Comparison of ENCODE assay signal across 11 cellular contexts in the genomic region with DNA sequence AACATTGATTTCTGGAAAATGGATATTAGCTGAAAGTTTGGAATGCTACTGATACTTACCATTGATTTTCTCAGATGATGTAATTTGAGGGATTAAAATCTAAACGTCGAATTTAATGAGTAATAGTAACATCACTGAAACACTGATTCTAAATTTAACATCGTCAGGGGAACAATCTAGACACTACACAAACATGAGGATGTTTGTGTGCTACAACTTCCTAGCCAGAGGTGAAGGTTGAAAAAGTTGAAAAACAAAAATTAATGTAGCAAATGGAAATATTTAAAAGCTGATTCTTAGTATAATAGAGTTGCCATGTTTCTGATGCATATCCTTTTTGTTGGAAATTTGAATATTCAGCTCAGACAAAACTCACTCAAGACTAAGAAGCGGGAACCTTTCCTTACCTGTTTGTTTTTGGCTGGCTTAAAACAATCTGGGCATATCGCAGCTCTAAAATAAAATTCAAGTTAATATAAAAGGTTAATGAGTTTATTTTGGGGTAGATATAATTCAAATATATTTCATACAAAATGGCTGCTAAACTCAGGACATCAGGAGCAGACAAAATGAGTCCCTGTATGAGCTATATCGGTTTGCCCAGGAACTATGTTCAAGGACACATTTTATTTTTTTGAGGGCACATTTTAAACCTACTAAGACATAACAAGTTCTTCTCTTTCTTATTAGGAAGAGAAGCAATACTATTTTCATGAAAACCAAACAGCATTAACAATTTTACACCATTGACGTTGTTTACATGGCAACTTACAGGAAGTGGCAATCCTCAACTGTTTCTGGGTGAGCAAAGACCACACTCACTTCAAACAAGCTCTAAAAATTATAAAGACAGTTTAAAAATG. TPM values are rescaled to one million over a fixed set of nuclear protein-coding genes. Genes with fewer than 3 reads are reported as not detected.
A peak's percentile ranks its signal among the peaks of the same experiment; 100 is the strongest.
DNase-seq lines count a peak whose midpoint lies in the region; ATAC-seq and TF ChIP-seq lines count a peak whose summit lies in the region.
"Had no signal": no experiment of that assay in that cellular context is flagged by ENCODE, and none has a peak within 500 bp of the region (broad histone marks: within the 10 kb centered on the region; RNA-seq: fewer than 3 reads in every experiment).

No MANE protein-coding gene starts in this region.

- H3K27me3 ChIP-seq in CD4-positive, alpha-beta memory T cell (ENCODE audit: insufficient read depth, low read length) = no peaks in the 10 kb centered on the region
- H3K27me3 ChIP-seq in HCT116 (ENCODE audit: insufficient read depth, low read length) = no peaks in the 10 kb centered on the region

- H3K4me2 ChIP-seq in HCT116 (ENCODE audit: low read length) = no peak overlapping the region

- peak overlapping the region; percentile 67 to 92 (median 89) for H3K27ac Mint-ChIP-seq in CD4-positive, alpha-beta memory T cell
- H3K27ac Mint-ChIP-seq in activated CD8-positive, alpha-beta T cell treated with anti-CD3 and anti-CD28 coated beads for 36 hours = peak overlapping the region; percentile 86

- no peaks in the 10 kb centered on the region for H3K79me2 ChIP-seq in HCT116 (ENCODE audit: insufficient read depth, low read length)

- H3K4me1 Mint-ChIP-seq in CD4-positive, alpha-beta memory T cell = peaks cover 24 to 40% (median 32%) of the 10 kb centered on the region in 4 donors
- H3K4me1 Mint-ChIP-seq in activated CD8-positive, alpha-beta T cell treated with anti-CD3 and anti-CD28 coated beads for 36 hours (ENCODE audit: low read depth) = peaks cover 41% of the 10 kb centered on the region

- BruUV-seq in HCT116 (replicated peaks; lab: Mats Ljungman, UMichigan) = no TSS peak

- peak overlapping the region; percentile 34 for H3K27ac ChIP-seq in CD4-positive, alpha-beta memory T cell (ENCODE audit: low read depth, low read length)
- no peak overlapping the region for H3K27ac ChIP-seq in HCT116 (ENCODE audit: low read depth, low read length)
- H3K27ac ChIP-seq: left ventricle myocardium inferior had no signal

- POLR2A ChIA-PET in CD4-positive, alpha-beta memory T cell (lab: Charles Lee; ENCODE audit: partially characterized antibody) = interaction anchor here (0.6 to 3.7 kb wide), 15 partner anchors 9 to 572 kb away, joined by 3 to 18 read pairs (median 4); partner anchors contain the start of genes PAPOLG, PEX13, PUS10 and REL
- POLR2A ChIA-PET in HCT116 (lab: Charles Lee) = no interaction called here
- POLR2A ChIA-PET in activated CD8-positive, alpha-beta T cell treated with anti-CD3 and anti-CD28 coated beads for 36 hours (lab: Charles Lee) = interaction anchor here (1.6 kb wide), 1 partner anchor 61 kb away, joined by 5 read pairs; no protein-coding TSS in a partner anchor

- H2AFZ ChIP-seq in HCT116 (ENCODE audit: low read depth, low read length, poor library complexity, severe bottlenecking) = no peak overlapping the region

- H3K36me3 ChIP-seq in CD4-positive, alpha-beta memory T cell (ENCODE audit: insufficient read depth, low read length) = no peaks in the 10 kb centered on the region
- H3K36me3 ChIP-seq in HCT116 (ENCODE audit: control insufficient read depth in 1 of 2, insufficient read depth in 2 of 2, low read length in 2 of 2) = no peaks in the 10 kb centered on the region
- H3K36me3 ChIP-seq: left ventricle myocardium inferior had no signal

- peak overlapping the region in 7 of 8 donors; percentile 2 to 77 (median 63) for H3K4me3 Mint-ChIP-seq in CD4-positive, alpha-beta memory T cell
- H3K4me3 Mint-ChIP-seq in activated CD8-positive, alpha-beta T cell treated with anti-CD3 and anti-CD28 coated beads for 36 hours = no peak overlapping the region

- peaks cover 41% of the 10 kb centered on the region for H3K4me1 ChIP-seq in CD4-positive, alpha-beta memory T cell (ENCODE audit: insufficient read depth, low read length)
- H3K4me1 ChIP-seq in HCT116 (ENCODE audit: control insufficient read depth in 1 of 2, insufficient read depth in 2 of 2, low read length in 2 of 2) = no peaks in the 10 kb centered on the region
- H3K4me1 ChIP-seq: left ventricle myocardium inferior had no signal

- H3K9me3 Mint-ChIP-seq in CD4-positive, alpha-beta memory T cell = peaks cover 0 to 6% (median 1%) of the 10 kb centered on the region in 8 donors
- peaks cover 2% of the 10 kb centered on the region for H3K9me3 Mint-ChIP-seq in activated CD8-positive, alpha-beta T cell treated with anti-CD3 and anti-CD28 coated beads for 36 hours

- ATAC-seq in HCT116 = no peak
- ATAC-seq in activated CD8-positive, alpha-beta T cell treated with anti-CD3 and anti-CD28 coated beads for 36 hours = peak; percentile 59
- no peak for ATAC-seq in GM21717 (IDR thresholded peaks at IDR 0.05; ENCODE audit: unreplicated experiment)
- no peak for ATAC-seq in HG02981 (IDR thresholded peaks at IDR 0.05; ENCODE audit: unreplicated experiment)

- no peak overlapping the region for H3K4me3 ChIP-seq in CD4-positive, alpha-beta memory T cell (ENCODE audit: low read length in 2 of 2)
- H3K4me3 ChIP-seq in HCT116 (replicated peaks in 1 of 2; ENCODE audit: low read depth in 1 of 2, low read length in 2 of 2) = no peak overlapping the region
- H3K4me3 ChIP-seq: left ventricle myocardium inferior had no signal

- CTCF ChIA-PET in CD4-positive, alpha-beta memory T cell (lab: Charles Lee; ENCODE audit: partially characterized antibody) = interaction anchor here (0.5 to 2.1 kb wide), 15 partner anchors 11 to 924 kb away, joined by 3 to 7 read pairs (median 4); partner anchors contain the start of gene REL
- CTCF ChIA-PET in HCT116 (lab: Charles Lee) = no interaction called here
- CTCF ChIA-PET in activated CD8-positive, alpha-beta T cell treated with anti-CD3 and anti-CD28 coated beads for 36 hours (lab: Charles Lee) = interaction anchor here (1.0 to 2.0 kb wide), 12 partner anchors 9 to 290 kb away, joined by 3 to 7 read pairs (median 4); partner anchors contain the start of gene REL

- H3K9me2 ChIP-seq in HCT116 (ENCODE audit: insufficient read depth) = no peaks in the 10 kb centered on the region

- TF ChIP-seq CTCF in HCT116 (IDR thresholded peaks at IDR 0.05 in 2 of 3, conservative IDR thresholded peaks at IDR 0.05 in 1 of 3; ENCODE audit: borderline replicate concordance in 1 of 3, insufficient read depth in 1 of 3, low read depth in 2 of 3, low read length in 2 of 3) = no peak
- TF ChIP-seq CTCF in activated CD8-positive, alpha-beta T cell treated with anti-CD3 and anti-CD28 coated beads for 36 hours (IDR thresholded peaks at IDR 0.05) = no peak

- DNase-seq in CD4-positive, alpha-beta memory T cell = peak in 4 of 5 donors; percentile 52 to 65 (median 61)
- no peak for DNase-seq in HCT116 (ENCODE audit: low read depth, low spot score)
- DNase-seq in activated CD8-positive, alpha-beta T cell treated with anti-CD3 and anti-CD28 coated beads for 36 hours = no peak
- DNase-seq in lung microvascular endothelial cell (ENCODE audit: low read depth in 2 of 2) = peak; percentile 15 to 59
- no peak for DNase-seq in stimulated activated CD8-positive, alpha-beta memory T cell treated with anti-CD3 and anti-CD28 coated beads, Interleukin-4, amount 100 ng/mL, for 48 hours
- DNase-seq in GDM1 (lab: John Stamatoyannopoulos, UW) = no peak
- DNase-seq: left ventricle myocardium inferior, NCI-H226, T1000 had no signal

- no peaks in the 10 kb centered on the region for H3K9me3 ChIP-seq in CD4-positive, alpha-beta memory T cell (ENCODE audit: control insufficient read depth in 1 of 2, low read length in 2 of 2)
- no peaks in the 10 kb centered on the region for H3K9me3 ChIP-seq in HCT116 (ENCODE audit: control insufficient read depth in 1 of 2, insufficient read depth in 1 of 2, low read depth in 1 of 2, low read length in 2 of 2)
- H3K9me3 ChIP-seq: left ventricle myocardium inferior had no signal

- peaks cover 0 to 4% of the 10 kb centered on the region in 2 donors for H3K36me3 Mint-ChIP-seq in CD4-positive, alpha-beta memory T cell
- peaks cover 17% of the 10 kb centered on the region for H3K36me3 Mint-ChIP-seq in activated CD8-positive, alpha-beta T cell treated with anti-CD3 and anti-CD28 coated beads for 36 hours (ENCODE audit: low read depth)

- H3K27me3 Mint-ChIP-seq in CD4-positive, alpha-beta memory T cell = no peaks in the 10 kb centered on the region
- no peaks in the 10 kb centered on the region for H3K27me3 Mint-ChIP-seq in activated CD8-positive, alpha-beta T cell treated with anti-CD3 and anti-CD28 coated beads for 36 hours

- no peak overlapping the region for H3K9ac ChIP-seq in HCT116 (ENCODE audit: low read length)

- no peak for TF ChIP-seq POLR2A in HCT116 (IDR thresholded peaks at IDR 0.05; ENCODE audit: borderline replicate concordance, extremely low read depth, insufficient read depth, insufficient read length)

- TF ChIP-seq RAD21 in HCT116 (IDR thresholded peaks at IDR 0.05; ENCODE audit: low read depth) = no peak

- H4K20me1 ChIP-seq in HCT116 (ENCODE audit: insufficient read depth) = no peaks in the 10 kb centered on the region

- RAD21 ChIA-PET in HCT116 (lab: Charles Lee; ENCODE audit: low non-redundant PET in 1 of 2, low total read pairs in 2 of 2, uncharacterized antibody in 2 of 2, unreplicated experiment in 2 of 2) = no interaction called here

- intact Hi-C loops in CD4-positive, alpha-beta memory T cell (cut with micrococcal nuclease) = no loop called here
- intact Hi-C loops in HCT116 (cut with micrococcal nuclease) = no loop called here
- intact Hi-C loops in activated CD8-positive, alpha-beta T cell treated with anti-CD3 and anti-CD28 coated beads for 36 hours (cut with micrococcal nuclease) = no loop called here

TF ChIP-seq in HCT116, 20 proteins besides CTCF, POLR2A, EP300 and RAD21:
- TF ChIP-seq CBX3 (IDR thresholded peaks at IDR 0.05; ENCODE audit: low read depth) = no peak
- peak; percentile 18 for TF ChIP-seq YY1 (IDR thresholded peaks at IDR 0.05; ENCODE audit: extremely low read depth, insufficient replicate concordance, low read depth, low read length)

RNA-seq across cellular contexts. Expression of gene PEX13, which starts 52.6 kb away (rescaled TPM):
- 10 to 100 TPM; 25.8 to 26.6 TPM for total RNA-seq in CD4-positive, alpha-beta memory T cell
- 10 to 100 TPM; 10.7 to 16.1 TPM for polyA plus RNA-seq in CD4-positive, alpha-beta memory T cell
- total RNA-seq in HCT116 (2021; ENCODE audit: unreplicated experiment) = 19.8 TPM
- 6.7 and 8.0 TPM in 2 replicates for polyA plus RNA-seq in HCT116 (2012)
- total RNA-seq in activated CD8-positive, alpha-beta T cell treated with anti-CD3 and anti-CD28 coated beads for 36 hours = 10 to 100 TPM; 15.5 to 16.8 TPM
- 27.2 and 41.9 TPM in 2 replicates for total RNA-seq in lung microvascular endothelial cell

RNA-seq across cellular contexts. Expression of gene PUS10, which starts 53.2 kb away (rescaled TPM):
- 1 to 10 TPM; 7.0 to 8.0 TPM for total RNA-seq in CD4-positive, alpha-beta memory T cell
- polyA plus RNA-seq in CD4-positive, alpha-beta memory T cell = 1 to 10 TPM; 3.4 to 4.1 TPM
- 5.6 TPM for total RNA-seq in HCT116 (2021; ENCODE audit: unreplicated experiment)
- polyA plus RNA-seq in HCT116 (2012) = 1.4 and 2.0 TPM in 2 replicates
- 1 to 10 TPM; 7.9 to 8.7 TPM for total RNA-seq in activated CD8-positive, alpha-beta T cell treated with anti-CD3 and anti-CD28 coated beads for 36 hours
- 6.3 and 6.7 TPM in 2 replicates for total RNA-seq in lung microvascular endothelial cell

Comparison
In these comparisons a context has a peak if more than half of its experiments do, and no peak if none do; other contexts are left out.
1. DNase-seq: peak in CD4-positive, alpha-beta memory T cell (4 of 5) and lung microvascular endothelial cell (2 of 2); none in HCT116 (single experiment), activated CD8-positive, alpha-beta T cell treated with anti-CD3 and anti-CD28 coated beads for 36 hours (single experiment), stimulated activated CD8-positive, alpha-beta memory T cell treated with anti-CD3 and anti-CD28 coated beads, Interleukin-4, amount 100 ng/mL, for 48 hours (single experiment) and GDM1 (single experiment).